Comparison of ENCODE assay signal across 8 cellular contexts in the genomic region with DNA sequence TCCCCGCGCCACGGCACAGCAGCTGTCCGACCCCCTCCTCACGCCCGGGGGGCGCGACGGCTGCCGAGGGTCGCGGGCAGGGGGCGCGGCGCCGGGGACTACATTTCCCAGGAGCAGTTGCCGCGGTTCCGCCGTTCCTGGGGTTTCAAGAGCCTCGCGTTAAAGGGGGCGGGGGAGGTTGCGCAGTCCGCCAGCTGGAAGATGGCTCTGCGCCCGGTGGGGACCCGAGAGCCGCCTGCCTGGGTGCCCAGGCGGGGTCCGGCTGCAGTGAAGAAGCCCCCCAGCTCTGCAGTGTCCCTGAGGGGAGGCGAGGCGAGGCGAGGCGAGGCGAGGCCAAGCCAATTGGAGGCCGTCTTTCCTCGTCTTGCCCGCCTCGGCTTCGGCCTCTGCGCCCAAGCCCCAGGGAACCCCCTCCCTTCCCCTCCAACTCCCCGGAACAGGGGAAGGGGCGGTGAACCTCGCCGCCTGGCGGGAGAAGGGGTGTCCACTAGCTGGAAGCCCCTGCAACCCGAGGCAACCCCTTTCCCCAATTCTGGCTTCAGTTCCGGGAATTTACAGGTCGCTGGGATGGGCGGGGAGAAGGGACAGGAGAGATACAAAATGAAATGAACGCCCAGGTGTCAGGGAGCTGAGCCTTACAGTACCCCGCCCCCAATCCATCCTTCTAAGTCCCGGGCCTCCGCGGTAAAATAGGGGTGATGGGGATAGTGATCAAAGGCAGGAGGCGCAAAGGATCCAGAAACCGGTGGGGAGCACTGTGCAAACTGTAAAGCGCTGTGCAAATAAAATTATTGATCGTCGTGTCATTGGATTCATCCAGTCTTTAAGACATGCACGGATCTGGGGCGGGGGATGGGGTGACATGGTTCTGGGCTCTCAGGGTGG. TPM values are rescaled to one million over a fixed set of nuclear protein-coding genes. Genes with fewer than 3 reads are reported as not detected.
DNase-seq lines count a peak whose midpoint lies in the region; ATAC-seq and TF ChIP-seq lines count a peak whose summit lies in the region.

No MANE protein-coding gene starts in this region.

- peaks cover 10% of the 10 kb centered on the region for H3K4me1 ChIP-seq in HAP-1
- peaks cover 0 to 16% (median 3%) of the 10 kb centered on the region in 4 donors for H3K4me1 ChIP-seq in right lobe of liver

- intact Hi-C loops in dorsolateral prefrontal cortex (cut with DNase I) (loop anchor here (10.0 kb wide), 2 partner anchors 118 to 138 kb away; partner anchors contain the start of gene NOL12 (in 1 of the 2)), right lobe of liver (cut with DNase I) (no loop called here)

- ATAC-seq in right lobe of liver = peak; percentile 32 to 50 (median 42)
- no peak for ATAC-seq in HG02973 (IDR thresholded peaks at IDR 0.05; ENCODE audit: unreplicated experiment)
- ATAC-seq in HG02938 (IDR thresholded peaks at IDR 0.05; ENCODE audit: unreplicated experiment) = no peak

- H3K9me3 ChIP-seq in HAP-1 (no peaks in the 10 kb centered on the region), right lobe of liver (no peaks in the 10 kb centered on the region)

- TF ChIP-seq CTCF in C4-2B (conservative IDR thresholded peaks at IDR 0.05) (no peak), dorsolateral prefrontal cortex (IDR thresholded peaks at IDR 0.05 in 54 of 56, conservative IDR thresholded peaks at IDR 0.05 in 2 of 56; ENCODE audit: low read depth in 1 of 56, partially characterized antibody in 56 of 56) (peak in 10 of 56 donors; percentile 2 to 24 (median 12)), right lobe of liver (IDR thresholded peaks at IDR 0.05) (peak in 1 of 4 donors; percentile 8)

- no peaks in the 10 kb centered on the region for H3K36me3 ChIP-seq in HAP-1 (replicated peaks)
- no peaks in the 10 kb centered on the region for H3K36me3 ChIP-seq in right lobe of liver

- H3K27ac ChIP-seq in C4-2B (peak overlapping the region; percentile 65), dorsolateral prefrontal cortex (peak overlapping the region in 49 of 59 donors; percentile 2 to 92 (median 67)), right lobe of liver (peak overlapping the region; percentile 30 to 69 (median 67)), substantia nigra (ENCODE audit: low read depth, low read length, poor library complexity, severe bottlenecking) (peak overlapping the region; percentile 70)

- H3K27me3 ChIP-seq in HAP-1 (ENCODE audit: low read depth) = peaks cover 5% of the 10 kb centered on the region
- no peaks in the 10 kb centered on the region for H3K27me3 ChIP-seq in dorsolateral prefrontal cortex
- no peaks in the 10 kb centered on the region for H3K27me3 ChIP-seq in right lobe of liver

- peak overlapping the region; percentile 51 for H3K4me3 ChIP-seq in HAP-1
- H3K4me3 ChIP-seq in dorsolateral prefrontal cortex = peak overlapping the region; percentile 52 to 91 (median 75)
- peak overlapping the region; percentile 61 to 66 (median 66) for H3K4me3 ChIP-seq in right lobe of liver

- DNase-seq in HAP-1 (ENCODE audit: low spot score in 2 of 2) (peak; percentile 56 to 79), SHP77 treated with DMSO at 0.1 percent for 48 hours (lab: John Stamatoyannopoulos, UW) (peak; percentile 34), dorsolateral prefrontal cortex (peak in 7 of 10 donors; percentile 46 to 77 (median 75)), right lobe of liver (peak in 2 of 3 donors; percentile 64 to 75), substantia nigra (lab: John Stamatoyannopoulos, UW) (peak in 37 of 49 donors; percentile 11 to 88 (median 42))

- no peak for TF ChIP-seq POLR2A in right lobe of liver (IDR thresholded peaks at IDR 0.05)

- in situ Hi-C loops in HAP-1 (cut with MboI; ENCODE audit: low sequenced_read_pairs) = no loop called here

- 3% methylated on average over 54 of the region's 63 CpGs for WGBS in right lobe of liver (ENCODE audit: insufficient coverage, low coverage, low lambda C conversion rate, missing lambda C conversion rate)

RNA-seq across cellular contexts. Expression of gene GCAT, which starts 5.2 kb away (rescaled TPM):
- total RNA-seq in dorsolateral prefrontal cortex (10 to 100 TPM; 19.4 to 39.6 (median 27.9) TPM), right lobe of liver (10 to 100 TPM; 21.9 to 43.0 (median 29.8) TPM)

RNA-seq across cellular contexts. Expression of gene GALR3, which starts 20.6 kb away (rescaled TPM):
- 1 to 10 TPM in 16 of 120 experiments, under 1 TPM in 35, not detected in 69; 0.41 to 2.6 (median 0.69) TPM for total RNA-seq in dorsolateral prefrontal cortex
- under 1 TPM in 2 of 6 experiments, not detected in 4; 0.29 to 0.83 TPM for total RNA-seq in right lobe of liver

RNA-seq across cellular contexts. Expression of gene ANKRD54, which starts 41.6 kb away (rescaled TPM):
- total RNA-seq in dorsolateral prefrontal cortex (10 to 100 TPM; 19.3 to 37.9 (median 27.8) TPM), right lobe of liver (10 to 100 TPM in 2 of 6 experiments, 1 to 10 TPM in 4; 7.3 to 20.7 (median 9.7) TPM)

RNA-seq across cellular contexts. Expression of gene EIF3L, which starts 46.7 kb away (rescaled TPM):
- 100 to 1,000 TPM; 134 to 326 (median 235) TPM for total RNA-seq in dorsolateral prefrontal cortex
- total RNA-seq in right lobe of liver = 100 to 1,000 TPM; 117 to 200 (median 164) TPM

Comparison
In these comparisons a context has a peak if more than half of its experiments do, and no peak if none do; other contexts are left out.
1. ATAC-seq: peak in right lobe of liver (4 of 4); none in HG02973 (single experiment) and HG02938 (single experiment).
2. intact Hi-C loops: an anchor here in dorsolateral prefrontal cortex (10.0 kb wide); none called in right lobe of liver.
3. Peak in every context shown above with its lines, with median percentiles within 50 percentile points of each other: H3K27ac ChIP-seq, DNase-seq and H3K4me3 ChIP-seq.